1 cellular context compared by ENCODE assay signal in the genomic region with DNA sequence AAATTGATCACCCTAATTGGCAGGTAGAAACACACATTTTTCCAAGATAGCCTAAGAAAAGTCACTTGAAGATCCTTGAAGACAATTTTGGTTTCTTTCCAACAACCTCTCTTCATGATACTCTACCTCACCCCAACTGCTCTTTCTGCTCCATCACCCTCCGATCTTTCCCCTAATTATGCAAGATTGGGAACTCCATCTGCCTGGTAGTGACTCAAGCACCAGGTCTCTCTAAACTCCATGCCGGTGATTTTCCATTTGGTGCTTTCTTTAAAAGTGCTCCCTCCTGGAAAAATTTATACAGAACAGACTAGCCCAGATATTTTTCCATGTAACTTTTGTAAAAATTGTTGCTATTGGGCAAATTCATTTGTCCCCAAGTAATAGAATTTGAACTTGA.
TF ChIP-seq lines count a peak whose summit lies in the region.

No MANE protein-coding gene starts in this region.

TF ChIP-seq in HepG2, 621 proteins besides CTCF, POLR2A, EP300 and RAD21 (continued from another document):
- TF ChIP-seq EEA1 (CRISPR knock-in tag; IDR thresholded peaks at IDR 0.05; ENCODE audit: borderline replicate concordance) (no peak), ZFP41 (CRISPR knock-in tag; IDR thresholded peaks at IDR 0.05; ENCODE audit: borderline replicate concordance) (no peak)
